ENCODE assay signal across 21 cellular contexts in the genomic region with DNA sequence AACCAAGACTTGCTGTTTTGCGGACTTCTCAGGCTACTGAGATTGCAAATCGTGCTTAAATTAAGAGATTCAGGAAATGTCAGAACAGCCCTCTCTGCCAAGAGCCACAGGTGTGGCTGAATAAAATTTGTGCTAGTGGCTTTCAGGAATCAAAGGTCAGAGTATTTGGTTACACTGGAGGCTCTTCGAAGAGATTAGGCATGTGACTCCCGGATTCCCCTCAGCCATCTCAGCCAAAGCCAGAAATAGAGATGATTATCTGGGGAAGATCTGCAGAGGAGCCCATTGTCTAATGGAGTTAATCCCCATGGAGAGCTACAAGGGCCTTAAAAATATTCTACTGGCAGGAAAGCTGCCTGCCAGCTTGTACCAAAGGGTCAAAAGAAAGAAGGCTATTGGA.
"Had no signal": no experiment of that assay in that cellular context is flagged by ENCODE, and none has a peak within 500 bp of the region (broad histone marks: within the 10 kb centered on the region; RNA-seq: fewer than 3 reads in every experiment).

No MANE protein-coding gene starts in this region.

- H3K4me1 ChIP-seq: heart left ventricle, right atrium auricular region, testis, tibial nerve had no signal

- DNase-seq: cortex of kidney; dorsolateral prefrontal cortex; effector CD8-positive, alpha-beta T cell; heart left ventricle; hypothalamus; kidney glomerular epithelial cell; mammary epithelial cell; mucosa of descending colon; naive thymus-derived CD8-positive, alpha-beta T cell; ovary; stimulated activated CD4-positive, alpha-beta T cell treated with anti-CD3 and anti-CD28 coated beads, Interleukin-15, amount 100 ng/mL, for 24 hours; stimulated activated CD4-positive, alpha-beta T cell treated with anti-CD3 and anti-CD28 coated beads, Interleukin-1b, Interleukin-23, amount 100 ng/mL, for 48 hours; stimulated activated CD4-positive, alpha-beta T cell treated with anti-CD3 and anti-CD28 coated beads, Interleukin-4, amount 100 ng/mL, for 4 hours; stimulated activated naive B cell treated with anti-CD40 and anti-IgM and Interleukin-4, amounts not matched to agents 10 μg/mL and 1 μg/mL and 100 μg/mL, for 72 hours; stimulated activated naive CD8-positive, alpha-beta T cell treated with anti-CD3 and anti-CD28 coated beads, Interleukin-15, amount 100 ng/mL, for 72 hours; testis had no signal

- ATAC-seq: heart left ventricle; left lobe of liver; mucosa of descending colon; naive thymus-derived CD8-positive, alpha-beta T cell; stimulated activated naive B cell treated with anti-CD40 and anti-IgM and Interleukin-4, amounts not matched to agents 10 μg/mL and 1 μg/mL and 100 μg/mL, for 72 hours; stimulated activated naive CD8-positive, alpha-beta T cell treated with anti-CD3 and anti-CD28 coated beads, Interleukin-15, amount 100 ng/mL, for 72 hours had no signal

- H3K36me3 ChIP-seq: heart left ventricle, ovary, right atrium auricular region, tibial nerve had no signal

- FAIRE-seq: frontal cortex, islet of Langerhans had no signal

- H3K4me3 ChIP-seq: dorsolateral prefrontal cortex, heart left ventricle, mucosa of descending colon, ovary, right atrium auricular region, testis, tibial nerve had no signal

- H3K9me3 ChIP-seq: testis had no signal

- H3K27ac ChIP-seq: dorsolateral prefrontal cortex, heart left ventricle, ovary, right atrium auricular region, testis, tibial nerve had no signal

- H3K27me3 ChIP-seq: ovary, right atrium auricular region, testis, tibial nerve had no signal
